ENCODE assay signal across 7 cellular contexts in the genomic region with DNA sequence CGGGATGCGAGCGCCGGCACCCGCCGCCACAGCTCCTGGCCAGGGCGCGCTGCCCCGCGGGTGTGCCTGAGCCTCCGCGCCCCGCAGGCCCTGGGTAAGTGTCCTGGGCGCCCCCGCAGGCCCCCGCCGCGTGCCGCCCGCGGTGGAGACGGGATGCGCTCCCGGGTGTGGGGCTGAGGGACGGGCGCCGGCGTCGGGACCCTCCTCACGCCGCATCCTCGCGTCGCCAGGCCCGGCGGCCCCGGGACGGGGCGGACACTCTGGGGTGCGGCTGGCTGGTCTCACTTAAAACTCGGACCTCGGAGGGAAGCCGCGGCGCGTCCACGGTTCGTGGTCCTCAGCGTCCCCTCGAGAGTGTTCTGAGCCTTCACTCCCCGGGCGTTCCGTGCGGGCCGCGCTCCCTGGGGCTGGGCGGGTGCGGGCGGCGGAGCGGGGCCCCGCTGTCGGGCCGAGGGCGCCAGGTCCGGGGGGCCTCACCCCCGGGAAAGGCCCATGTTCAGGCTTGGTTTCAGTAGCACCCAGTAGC. TPM values are rescaled to one million over a fixed set of nuclear protein-coding genes. Genes with fewer than 3 reads are reported as not detected.
DNase-seq lines count a peak whose midpoint lies in the region; ATAC-seq and TF ChIP-seq lines count a peak whose summit lies in the region.

No MANE protein-coding gene starts in this region.

- no peaks in the 10 kb centered on the region for H3K36me3 Mint-ChIP-seq in CD4-positive, alpha-beta T cell (ENCODE audit: low read depth)

- H3K4me1 ChIP-seq in mammary epithelial cell (ENCODE audit: insufficient read depth, low read length) (peaks cover 17% of the 10 kb centered on the region), psoas muscle (no peaks in the 10 kb centered on the region)

- H3K79me2 ChIP-seq in mammary epithelial cell (ENCODE audit: insufficient read depth, low read length): no peaks in the 10 kb centered on the region

- POLR2A ChIA-PET in CD4-positive, alpha-beta T cell (lab: Charles Lee): no interaction called here

- WGBS in mammary epithelial cell (ENCODE audit: low coverage, missing lambda C conversion rate): 0% methylated on average over 1 of the region's 67 CpGs
- 0 to 1% (median 0%) methylated on average over 22 to 67 of the region's 67 CpGs for WGBS in psoas muscle, 3 donors

- no peak for DNase-seq in mammary epithelial cell
- DNase-seq in psoas muscle: peak in 1 of 2 donors; percentile 47
- DNase-seq in head of caudate nucleus: no peak
- no peak for DNase-seq in substantia nigra (lab: John Stamatoyannopoulos, UW)
- no peak for DNase-seq in CD4-positive, alpha-beta T cell

- H3K27ac ChIP-seq in mammary epithelial cell (ENCODE audit: insufficient read depth, low read depth, low read length) (no peak overlapping the region), psoas muscle (no peak overlapping the region), substantia nigra (ENCODE audit: low read depth, low read length, poor library complexity, severe bottlenecking) (no peak overlapping the region)
- H3K27ac ChIP-seq in CD4-positive, alpha-beta T cell (ENCODE audit: low read depth, low read length): no peak overlapping the region

- H3K27me3 Mint-ChIP-seq in CD4-positive, alpha-beta T cell: peaks cover 45% of the 10 kb centered on the region

- no TSS peak for BruUV-seq in mammary epithelial cell (replicated peaks; lab: Mats Ljungman, UMichigan)

- ATAC-seq in HG02885 (IDR thresholded peaks at IDR 0.05; ENCODE audit: poor library complexity, unreplicated experiment) (peak; percentile 17), psoas muscle (no peak)
- no peak for ATAC-seq in CD4-positive, alpha-beta T cell (ENCODE audit: poor library complexity)

- H3K4me1 Mint-ChIP-seq in CD4-positive, alpha-beta T cell (ENCODE audit: low read depth): no peaks in the 10 kb centered on the region

- no peaks in the 10 kb centered on the region for H3K9me3 Mint-ChIP-seq in CD4-positive, alpha-beta T cell

- CTCF ChIA-PET in mammary epithelial cell (lab: Charles Lee; ENCODE audit: low non-redundant PET): no interaction called here
- CTCF ChIA-PET in CD4-positive, alpha-beta T cell (lab: Charles Lee): no interaction called here

- H3K4me3 ChIP-seq in mammary epithelial cell (replicated peaks in 1 of 3; ENCODE audit: insufficient read depth in 1 of 3, low read depth in 2 of 3, low read length in 3 of 3) (peak overlapping the region in 2 of 3 experiments; percentile 24 to 42), psoas muscle (peak overlapping the region; percentile 62)

- no peak overlapping the region for H3K27ac Mint-ChIP-seq in CD4-positive, alpha-beta T cell

- TF ChIP-seq POLR2A in GM19193 (IDR thresholded peaks at IDR 0.05; ENCODE audit: extremely low read depth, insufficient read depth, insufficient read length): peak; percentile 34

- in situ Hi-C loops in mammary epithelial cell (cut with MboI; ENCODE audit: low sequenced_read_pairs in 2 of 2): no loop called here

- peak overlapping the region; percentile 83 for H2AFZ ChIP-seq in mammary epithelial cell (ENCODE audit: low read depth, low read length)

- TF ChIP-seq CTCF in mammary epithelial cell (conservative IDR thresholded peaks at IDR 0.05 in 1 of 2, IDR thresholded peaks at IDR 0.05 in 1 of 2; ENCODE audit: extremely low read depth in 1 of 2, insufficient read depth in 1 of 2, low read depth in 1 of 2, low read length in 2 of 2) (no peak), psoas muscle (IDR thresholded peaks at IDR 0.05) (no peak)
- TF ChIP-seq CTCF in CD4-positive, alpha-beta T cell (IDR thresholded peaks at IDR 0.05): no peak

- H4K20me1 ChIP-seq in mammary epithelial cell (ENCODE audit: insufficient read depth, low read length): peaks cover 2% of the 10 kb centered on the region

- H3K36me3 ChIP-seq in mammary epithelial cell (ENCODE audit: insufficient read depth, low read length) (no peaks in the 10 kb centered on the region), psoas muscle (ENCODE audit: insufficient read depth in 1 of 2, low read depth in 1 of 2) (no peaks in the 10 kb centered on the region)

- H3K9ac ChIP-seq in mammary epithelial cell (ENCODE audit: insufficient read depth, low read length): no peak overlapping the region

- H3K27me3 ChIP-seq in mammary epithelial cell (ENCODE audit: insufficient read depth, low read length) (peaks cover 12% of the 10 kb centered on the region), psoas muscle (ENCODE audit: insufficient read depth in 3 of 3, low read length in 2 of 3) (peaks cover 0 to 69% (median 23%) of the 10 kb centered on the region in 3 donors)
- H3K27me3 ChIP-seq in CD4-positive, alpha-beta T cell (ENCODE audit: control insufficient read depth, insufficient read depth, low read length): peaks cover 53% of the 10 kb centered on the region

- peak overlapping the region; percentile 100 for H3K4me2 ChIP-seq in mammary epithelial cell (ENCODE audit: insufficient read depth, low read depth, low read length)

- dilution Hi-C loops in mammary epithelial cell (cut with HindIII; ENCODE audit: low sequenced_read_pairs): no loop called here

- intact Hi-C loops in mammary epithelial cell (cut with micrococcal nuclease) (loop anchor here (2.0 kb wide), 1 partner anchor 133 kb away; no protein-coding TSS in a partner anchor), psoas muscle (cut with DNase I) (no loop called here), head of caudate nucleus (cut with DNase I) (no loop called here)
- intact Hi-C loops in CD4-positive, alpha-beta T cell (cut with DNase I, micrococcal nuclease): no loop called here

- H3K4me3 Mint-ChIP-seq in CD4-positive, alpha-beta T cell: no peak overlapping the region

- H3K9me3 ChIP-seq in mammary epithelial cell (replicated peaks; ENCODE audit: insufficient read depth, low read length) (no peaks in the 10 kb centered on the region), psoas muscle (no peaks in the 10 kb centered on the region)
- H3K9me3 ChIP-seq in CD4-positive, alpha-beta T cell (ENCODE audit: control insufficient read depth, low read length): no peaks in the 10 kb centered on the region

RNA-seq across cellular contexts. Expression of gene AHRR, which starts 0.3 kb away (rescaled TPM):
- 1 to 10 TPM; 1.7 to 2.9 TPM for total RNA-seq in mammary epithelial cell
- polyA plus RNA-seq in mammary epithelial cell: 0.25 TPM
- polyA minus RNA-seq in mammary epithelial cell: 1.0 TPM
- 1 to 10 TPM in 2 of 4 donors, under 1 TPM in 2; 0.45 to 7.4 (median 1.2) TPM for total RNA-seq in psoas muscle
- polyA plus RNA-seq in psoas muscle: under 1 TPM; 0.10 to 0.39 (median 0.13) TPM
- total RNA-seq in CD4-positive, alpha-beta T cell: under 1 TPM; 0.45 to 0.63 TPM

RNA-seq across cellular contexts. Expression of gene PDCD6, which starts 50.3 kb away (rescaled TPM):
- total RNA-seq in mammary epithelial cell (100 to 1,000 TPM in 1 of 2 donors, 10 to 100 TPM in 1; 77.7 to 167 TPM), psoas muscle (10 to 100 TPM; 26.8 to 33.2 (median 31.4) TPM)
- polyA plus RNA-seq in mammary epithelial cell (252 TPM), psoas muscle (10 to 100 TPM; 36.8 to 92.4 (median 57.3) TPM)
- polyA minus RNA-seq in mammary epithelial cell: 101 TPM
- 10 to 100 TPM; 36.9 to 38.1 TPM for total RNA-seq in CD4-positive, alpha-beta T cell
